Comparison of ENCODE assay signal across 17 cellular contexts in genomic region chr20:48679011-48679410, GRCh38.
DNase-seq lines count a peak whose midpoint lies in the region; ATAC-seq, FAIRE-seq and TF ChIP-seq lines count a peak whose summit lies in the region.
"Had no signal": no experiment of that assay in that cellular context is flagged by ENCODE, and none has a peak within 500 bp of the region (broad histone marks: within the 10 kb centered on the region; RNA-seq: fewer than 3 reads in every experiment).

No MANE protein-coding gene starts in this region.

- H3K4me1 Mint-ChIP-seq in natural killer cell: peaks cover 14 to 27% of the 10 kb centered on the region in 2 donors
- peaks cover 11 to 34% of the 10 kb centered on the region in 2 donors for H3K4me1 Mint-ChIP-seq in natural killer cell treated with Interleukin-12 subunit alpha and Interleukin-12 subunit beta and Interleukin-15 and Interleukin-18, amount 100 ng/mL, for 72 hours (ENCODE audit: low read depth in 2 of 2)
- peaks cover 7% of the 10 kb centered on the region for H3K4me1 Mint-ChIP-seq in stimulated activated memory B cell treated with anti-CD40 and anti-IgM and Interleukin-4, amounts not matched to agents 10 μg/mL and 1 μg/mL and 100 μg/mL, for 72 hours

- H2AFZ ChIP-seq in Karpas-422 (ENCODE audit: low read length): no peak overlapping the region
- no peak overlapping the region for H2AFZ ChIP-seq in GM12878 (ENCODE audit: control insufficient read depth, low read depth, low read length)

- no peak for TF ChIP-seq EP300 in GM12878 (IDR thresholded peaks at IDR 0.05; ENCODE audit: borderline replicate concordance in 1 of 2, control insufficient read depth in 1 of 2, low read depth in 2 of 2, low read length in 2 of 2)

- H3K27ac ChIP-seq in Karpas-422 (ENCODE audit: low read length): no peak overlapping the region
- no peak overlapping the region for H3K27ac ChIP-seq in GM12878 (ENCODE audit: control insufficient read depth, insufficient read depth)
- H3K27ac ChIP-seq: HL-60, SJCRH30 had no signal

- peaks cover 6% of the 10 kb centered on the region for H3K4me1 ChIP-seq in Karpas-422 (ENCODE audit: low read length)
- no peaks in the 10 kb centered on the region for H3K4me1 ChIP-seq in GM12878 (ENCODE audit: control insufficient read depth, insufficient read depth, low read length)

- H3K9ac ChIP-seq in Karpas-422 (ENCODE audit: low read length) (no peak overlapping the region), GM12878 (ENCODE audit: control insufficient read depth, insufficient read depth, low read length) (no peak overlapping the region)

- in situ Hi-C loops in GM12878 (cut with MboI): no loop called here

- intact Hi-C loops in natural killer cell (cut with micrococcal nuclease) (no loop called here), GM12878 (cut with micrococcal nuclease; ENCODE audit: unreplicated experiment) (no loop called here)

- H4K20me1 ChIP-seq in Karpas-422 (ENCODE audit: insufficient read depth, low read depth, low read length) (peaks cover 7% of the 10 kb centered on the region; the same call in 1 of the 2 replicates), GM12878 (ENCODE audit: control insufficient read depth, insufficient read depth) (no peaks in the 10 kb centered on the region)

- H3K36me3 Mint-ChIP-seq in natural killer cell: peaks cover 18% of the 10 kb centered on the region
- peaks cover 13% of the 10 kb centered on the region for H3K36me3 Mint-ChIP-seq in natural killer cell treated with Interleukin-12 subunit alpha and Interleukin-12 subunit beta and Interleukin-15 and Interleukin-18, amount 100 ng/mL, for 72 hours
- peaks cover 36% of the 10 kb centered on the region for H3K36me3 Mint-ChIP-seq in stimulated activated memory B cell treated with anti-CD40 and anti-IgM and Interleukin-4, amounts not matched to agents 10 μg/mL and 1 μg/mL and 100 μg/mL, for 72 hours

- no TSS peak for BruUV-seq in GM12878 (replicated peaks; lab: Mats Ljungman, UMichigan)

- H3K4me3 ChIP-seq in Karpas-422 (ENCODE audit: low read length) (no peak overlapping the region), GM12878 (no peak overlapping the region)
- H3K4me3 ChIP-seq: SJCRH30 had no signal

- no peaks in the 10 kb centered on the region for H3K9me2 ChIP-seq in Karpas-422 (replicated peaks; ENCODE audit: insufficient read depth, low read length)

- SMC1A ChIA-PET in GM12878 (lab: Charles Lee; ENCODE audit: uncharacterized antibody, unreplicated experiment): interaction anchor here (0.7 to 1.0 kb wide), 2 partner anchors 59 to 262 kb away, joined by 3 read pairs; no protein-coding TSS in a partner anchor

- no peak for TF ChIP-seq CTCF in natural killer cell (IDR thresholded peaks at IDR 0.05)
- TF ChIP-seq CTCF in GM12878 (IDR thresholded peaks at IDR 0.05 in 2 of 3, conservative IDR thresholded peaks at IDR 0.05 in 1 of 3; ENCODE audit: control insufficient read depth in 2 of 3, extremely low read depth in 1 of 3, insufficient read depth in 1 of 3, low read depth in 3 of 3, low read length in 3 of 3): no peak

- peak overlapping the region; percentile 48 to 68 for H3K27ac Mint-ChIP-seq in natural killer cell
- H3K27ac Mint-ChIP-seq in natural killer cell treated with Interleukin-12 subunit alpha and Interleukin-12 subunit beta and Interleukin-15 and Interleukin-18, amount 100 ng/mL, for 72 hours: no peak overlapping the region
- peak overlapping the region; percentile 8 for H3K27ac Mint-ChIP-seq in stimulated activated memory B cell treated with anti-CD40 and anti-IgM and Interleukin-4, amounts not matched to agents 10 μg/mL and 1 μg/mL and 100 μg/mL, for 72 hours
- H3K27ac Mint-ChIP-seq: CD4-positive, CD25-positive, alpha-beta regulatory T cell had no signal

- TF ChIP-seq RAD21 in GM12878 (IDR thresholded peaks at IDR 0.05; ENCODE audit: insufficient read depth, low read depth, low read length): no peak

- no peak for DNase-seq in natural killer cell
- DNase-seq in natural killer cell treated with Interleukin-12 subunit alpha and Interleukin-12 subunit beta and Interleukin-15 and Interleukin-18, amount 100 ng/mL, for 72 hours (ENCODE audit: low spot score): no peak
- no peak for DNase-seq in Karpas-422
- DNase-seq in GM12878 (ENCODE audit: low read depth, low spot score): no peak
- no peak for DNase-seq in left lobe of liver (ENCODE audit: low spot score)
- DNase-seq in mucosa of gallbladder (ENCODE audit: low spot score): no peak
- no peak for DNase-seq in NAMALWA (ENCODE audit: low spot score)
- DNase-seq: CD4-positive, CD25-positive, alpha-beta regulatory T cell; MV-4-11; NCI-H1436; NCI-H2029 treated with DMSO at 0.1 percent for 48 hours; NCI-H2171 treated with DMSO at 0.1 percent for 48 hours; NCI-H748 treated with DMSO at 0.1 percent for 48 hours had no signal

- no peaks in the 10 kb centered on the region for H3K36me3 ChIP-seq in Karpas-422 (ENCODE audit: insufficient read depth, low read length)
- H3K36me3 ChIP-seq in GM12878 (ENCODE audit: control insufficient read depth in 2 of 2, insufficient read depth in 2 of 2, low read length in 1 of 2): peaks cover 38 to 47% of the 10 kb centered on the region in 2 experiments

- H3K79me2 ChIP-seq in Karpas-422 (ENCODE audit: low read length): no peaks in the 10 kb centered on the region
- H3K79me2 ChIP-seq in GM12878 (ENCODE audit: control insufficient read depth, insufficient read depth, low read length): no peaks in the 10 kb centered on the region

- 94% methylated on average over 3 of the region's 3 CpGs for WGBS in GM12878 (ENCODE audit: insufficient coverage, insufficient replicate concordance, low lambda C conversion rate, missing lambda C conversion rate)

- no peak overlapping the region for H3K4me3 Mint-ChIP-seq in natural killer cell
- H3K4me3 Mint-ChIP-seq in natural killer cell treated with Interleukin-12 subunit alpha and Interleukin-12 subunit beta and Interleukin-15 and Interleukin-18, amount 100 ng/mL, for 72 hours: no peak overlapping the region
- H3K4me3 Mint-ChIP-seq in stimulated activated memory B cell treated with anti-CD40 and anti-IgM and Interleukin-4, amounts not matched to agents 10 μg/mL and 1 μg/mL and 100 μg/mL, for 72 hours: no peak overlapping the region
- H3K4me3 Mint-ChIP-seq: CD4-positive, CD25-positive, alpha-beta regulatory T cell had no signal

- FAIRE-seq in GM12878 (lab: Jason Lieb, UNC): no peak

- no peaks in the 10 kb centered on the region for H3K9me3 Mint-ChIP-seq in natural killer cell
- no peaks in the 10 kb centered on the region for H3K9me3 Mint-ChIP-seq in natural killer cell treated with Interleukin-12 subunit alpha and Interleukin-12 subunit beta and Interleukin-15 and Interleukin-18, amount 100 ng/mL, for 72 hours
- H3K9me3 Mint-ChIP-seq in stimulated activated memory B cell treated with anti-CD40 and anti-IgM and Interleukin-4, amounts not matched to agents 10 μg/mL and 1 μg/mL and 100 μg/mL, for 72 hours: no peaks in the 10 kb centered on the region
- H3K9me3 Mint-ChIP-seq: CD4-positive, CD25-positive, alpha-beta regulatory T cell had no signal

- H3K4me2 ChIP-seq in Karpas-422 (ENCODE audit: low read depth, low read length, poor library complexity, severe bottlenecking) (peak overlapping the region; percentile 29), GM12878 (ENCODE audit: control insufficient read depth, insufficient read depth) (no peak overlapping the region)

- H3K27me3 Mint-ChIP-seq in natural killer cell (ENCODE audit: low read depth in 2 of 2): no peaks in the 10 kb centered on the region
- H3K27me3 Mint-ChIP-seq in natural killer cell treated with Interleukin-12 subunit alpha and Interleukin-12 subunit beta and Interleukin-15 and Interleukin-18, amount 100 ng/mL, for 72 hours: no peaks in the 10 kb centered on the region
- no peaks in the 10 kb centered on the region for H3K27me3 Mint-ChIP-seq in stimulated activated memory B cell treated with anti-CD40 and anti-IgM and Interleukin-4, amounts not matched to agents 10 μg/mL and 1 μg/mL and 100 μg/mL, for 72 hours
- H3K27me3 Mint-ChIP-seq: CD4-positive, CD25-positive, alpha-beta regulatory T cell had no signal

- no peaks in the 10 kb centered on the region for H3K27me3 ChIP-seq in Karpas-422 (ENCODE audit: low read length)
- no peaks in the 10 kb centered on the region for H3K27me3 ChIP-seq in GM12878 (replicated peaks in 1 of 2; ENCODE audit: control insufficient read depth in 2 of 2, insufficient read depth in 2 of 2, low read length in 1 of 2)
- H3K27me3 ChIP-seq: SJCRH30 had no signal

- no peaks in the 10 kb centered on the region for H3K9me3 ChIP-seq in Karpas-422 (ENCODE audit: low read length)
- H3K9me3 ChIP-seq in GM12878 (replicated peaks; ENCODE audit: control insufficient read depth, insufficient read depth, low read length): no peaks in the 10 kb centered on the region
- H3K9me3 ChIP-seq: SJCRH30 had no signal

- ATAC-seq in natural killer cell: no peak
- ATAC-seq in natural killer cell treated with Interleukin-12 subunit alpha and Interleukin-12 subunit beta and Interleukin-15 and Interleukin-18, amount 100 ng/mL, for 72 hours: no peak
- no peak for ATAC-seq in GM12878
- no peak for ATAC-seq in stimulated activated memory B cell treated with anti-CD40 and anti-IgM and Interleukin-4, amounts not matched to agents 10 μg/mL and 1 μg/mL and 100 μg/mL, for 72 hours
- no peak for ATAC-seq in left lobe of liver
- ATAC-seq: PC-3 had no signal

- CTCF ChIA-PET in GM12878 (lab: Yijun Ruan, JAX): interaction anchor here (1.2 kb wide), 1 partner anchor 22 kb away, joined by 3 read pairs; no protein-coding TSS in a partner anchor

- TF ChIP-seq POLR2A in GM12878 (IDR thresholded peaks at IDR 0.05; ENCODE audit: low read depth, low read length): no peak

- POLR2A ChIA-PET in GM12878 (lab: Charles Lee): no interaction called here

- RAD21 ChIA-PET in GM12878 (lab: Charles Lee; ENCODE audit: unreplicated experiment): no interaction called here

TF ChIP-seq in GM12878, 131 proteins besides CTCF, POLR2A, EP300 and RAD21:
- TF ChIP-seq SMARCA5 (IDR thresholded peaks at IDR 0.05) (0 out of 2 replicates have a peak, but pooled peaks have one; percentile 20), NFXL1 (IDR thresholded peaks at IDR 0.05; ENCODE audit: borderline replicate concordance) (peak; percentile 62; the same call in 1 of the 2 replicates), BCL11A (IDR thresholded peaks at IDR 0.05; ENCODE audit: low read depth, low read length) (no peak)

Comparison
In these comparisons a context has a peak if more than half of its experiments do, and no peak if none do; other contexts are left out.
1. H3K27ac Mint-ChIP-seq: peak in natural killer cell (2 of 2) and stimulated activated memory B cell treated with anti-CD40 and anti-IgM and Interleukin-4, amounts not matched to agents 10 μg/mL and 1 μg/mL and 100 μg/mL, for 72 hours (single experiment); none in natural killer cell treated with Interleukin-12 subunit alpha and Interleukin-12 subunit beta and Interleukin-15 and Interleukin-18, amount 100 ng/mL, for 72 hours (0 of 2).